In the genomic region with DNA sequence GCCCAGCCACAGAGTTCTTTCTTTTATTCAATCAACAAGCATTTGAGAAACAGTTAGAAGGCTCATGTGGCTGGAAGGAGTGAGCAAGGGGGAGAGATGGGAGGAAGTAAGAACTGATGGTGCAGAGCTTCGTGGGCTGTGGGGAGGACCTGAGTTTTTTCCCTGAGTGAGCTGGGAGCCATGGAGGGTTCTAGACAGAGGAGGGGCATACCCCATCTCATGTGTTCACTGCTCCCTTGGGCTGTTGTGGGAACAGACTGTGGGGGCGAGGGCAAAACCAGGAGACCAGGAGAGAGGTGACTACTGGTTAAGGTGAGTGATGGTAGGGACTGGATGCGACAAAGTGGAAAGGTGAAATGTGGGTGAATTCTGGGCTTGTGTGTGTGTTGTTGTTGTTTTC, we compare ENCODE assay signal across 17 cellular contexts. TPM values are rescaled to one million over a fixed set of nuclear protein-coding genes. Genes with fewer than 3 reads are reported as not detected.
DNase-seq lines count a peak whose midpoint lies in the region; ATAC-seq and TF ChIP-seq lines count a peak whose summit lies in the region.
"Had no signal": no experiment of that assay in that cellular context is flagged by ENCODE, and none has a peak within 500 bp of the region (broad histone marks: within the 10 kb centered on the region; RNA-seq: fewer than 3 reads in every experiment).

No MANE protein-coding gene starts in this region.

- peak overlapping the region; percentile 50 for H3K4me3 Mint-ChIP-seq in activated CD4-positive, alpha-beta T cell treated with anti-CD3 and anti-CD28 coated beads, Interleukin-2, amount 10 ng/mL, durations not matched to agents 24 days and 14 days
- no peak overlapping the region for H3K4me3 Mint-ChIP-seq in activated CD4-positive, alpha-beta T cell treated with anti-CD3 and anti-CD28 coated beads for 36 hours
- peak overlapping the region in 6 of 7 donors; percentile 17 to 82 (median 48) for H3K4me3 Mint-ChIP-seq in CD8-positive, alpha-beta memory T cell
- peak overlapping the region; percentile 49 for H3K4me3 Mint-ChIP-seq in activated T-helper 17 cell treated with anti-CD3 and anti-CD28 coated beads, Interleukin-2, amount 50 U/mL, for 72 hours
- H3K4me3 Mint-ChIP-seq in nephron, result peak overlapping the region; percentile 38 to 84 (median 82)

- CTCF ChIA-PET in activated CD4-positive, alpha-beta T cell treated with anti-CD3 and anti-CD28 coated beads for 36 hours (lab: Charles Lee), result interaction anchor here (0.9 to 2.7 kb wide), 5 partner anchors 49 to 77 kb away, joined by 3 to 17 read pairs (median 3); no protein-coding TSS in a partner anchor
- CTCF ChIA-PET in CD8-positive, alpha-beta memory T cell (lab: Charles Lee), result interaction anchor here (1.2 to 3.0 kb wide), 8 partner anchors 10 to 82 kb away, joined by 3 to 18 read pairs (median 6); no protein-coding TSS in a partner anchor

- no peaks in the 10 kb centered on the region for H3K27me3 ChIP-seq in CD8-positive, alpha-beta memory T cell (ENCODE audit: insufficient read depth, low read length, poor library complexity, severe bottlenecking)
- H3K27me3 ChIP-seq in left ventricle myocardium inferior (ENCODE audit: low read depth), result no peaks in the 10 kb centered on the region
- no peaks in the 10 kb centered on the region for H3K27me3 ChIP-seq in brain microvascular endothelial cell (replicated peaks)
- H3K27me3 ChIP-seq: BE2C had no signal

- H3K4me3 ChIP-seq in CD8-positive, alpha-beta memory T cell (ENCODE audit: low read length), result no peak overlapping the region
- H3K4me3 ChIP-seq in left ventricle myocardium inferior (no peak overlapping the region), brain microvascular endothelial cell (ENCODE audit: low read depth, low read length) (no peak overlapping the region)

- peaks cover 15% of the 10 kb centered on the region for H3K27me3 Mint-ChIP-seq in activated CD4-positive, alpha-beta T cell treated with anti-CD3 and anti-CD28 coated beads, Interleukin-2, amount 10 ng/mL, durations not matched to agents 24 days and 14 days
- H3K27me3 Mint-ChIP-seq in activated CD4-positive, alpha-beta T cell treated with anti-CD3 and anti-CD28 coated beads for 36 hours, result no peaks in the 10 kb centered on the region
- peaks cover 0 to 1% of the 10 kb centered on the region in 2 donors for H3K27me3 Mint-ChIP-seq in CD8-positive, alpha-beta memory T cell
- H3K27me3 Mint-ChIP-seq in activated T-helper 17 cell treated with anti-CD3 and anti-CD28 coated beads, Interleukin-2, amount 50 U/mL, for 72 hours, result no peaks in the 10 kb centered on the region
- peaks cover 13% of the 10 kb centered on the region for H3K27me3 Mint-ChIP-seq in nephron (ENCODE audit: low read depth)

- peaks cover 28% of the 10 kb centered on the region for H3K4me1 ChIP-seq in CD8-positive, alpha-beta memory T cell (ENCODE audit: insufficient read depth, low read length)
- peaks cover 36% of the 10 kb centered on the region for H3K4me1 ChIP-seq in left ventricle myocardium inferior
- H3K4me1 ChIP-seq: BE2C had no signal

- H3K36me3 Mint-ChIP-seq in activated CD4-positive, alpha-beta T cell treated with anti-CD3 and anti-CD28 coated beads, Interleukin-2, amount 10 ng/mL, durations not matched to agents 24 days and 14 days (ENCODE audit: low read depth), result peaks cover 2% of the 10 kb centered on the region
- peaks cover 2% of the 10 kb centered on the region for H3K36me3 Mint-ChIP-seq in activated CD4-positive, alpha-beta T cell treated with anti-CD3 and anti-CD28 coated beads for 36 hours (ENCODE audit: low read depth)
- peaks cover 0 to 3% (median 0%) of the 10 kb centered on the region in 3 donors for H3K36me3 Mint-ChIP-seq in CD8-positive, alpha-beta memory T cell
- H3K36me3 Mint-ChIP-seq in activated T-helper 17 cell treated with anti-CD3 and anti-CD28 coated beads, Interleukin-2, amount 50 U/mL, for 72 hours (ENCODE audit: low read depth), result no peaks in the 10 kb centered on the region
- H3K36me3 Mint-ChIP-seq in nephron (ENCODE audit: low read depth), result no peaks in the 10 kb centered on the region

- ATAC-seq in activated CD4-positive, alpha-beta T cell treated with anti-CD3 and anti-CD28 coated beads for 36 hours, result no peak
- ATAC-seq in activated T-helper 17 cell treated with anti-CD3 and anti-CD28 coated beads, Interleukin-2, amount 50 U/mL, for 72 hours (replicated peaks), result no peak
- ATAC-seq: left colon had no signal

- H3K27ac Mint-ChIP-seq in activated CD4-positive, alpha-beta T cell treated with anti-CD3 and anti-CD28 coated beads, Interleukin-2, amount 10 ng/mL, durations not matched to agents 24 days and 14 days, result peak overlapping the region; percentile 49
- H3K27ac Mint-ChIP-seq in activated CD4-positive, alpha-beta T cell treated with anti-CD3 and anti-CD28 coated beads for 36 hours, result no peak overlapping the region
- peak overlapping the region in 2 of 8 donors; percentile 38 to 63 for H3K27ac Mint-ChIP-seq in CD8-positive, alpha-beta memory T cell
- H3K27ac Mint-ChIP-seq in activated T-helper 17 cell treated with anti-CD3 and anti-CD28 coated beads, Interleukin-2, amount 50 U/mL, for 72 hours, result peak overlapping the region; percentile 54
- peak overlapping the region; percentile 43 to 88 (median 64) for H3K27ac Mint-ChIP-seq in nephron

- no peaks in the 10 kb centered on the region for H3K9me3 ChIP-seq in CD8-positive, alpha-beta memory T cell (ENCODE audit: low read length)
- no peaks in the 10 kb centered on the region for H3K9me3 ChIP-seq in left ventricle myocardium inferior (replicated peaks)
- H3K9me3 ChIP-seq: BE2C had no signal

- no peak overlapping the region for H3K27ac ChIP-seq in CD8-positive, alpha-beta memory T cell (ENCODE audit: low read depth, low read length)
- H3K27ac ChIP-seq in left ventricle myocardium inferior (replicated peaks) (no peak overlapping the region), brain microvascular endothelial cell (no peak overlapping the region)

- no peak for DNase-seq in activated CD4-positive, alpha-beta T cell treated with anti-CD3 and anti-CD28 coated beads, Interleukin-2, amount 10 ng/mL, durations not matched to agents 24 days and 14 days
- DNase-seq in activated CD4-positive, alpha-beta T cell treated with anti-CD3 and anti-CD28 coated beads for 36 hours, result no peak
- no peak for DNase-seq in CD8-positive, alpha-beta memory T cell
- DNase-seq in left ventricle myocardium inferior, result no peak
- DNase-seq in DMS53 treated with DMSO at 0.1 percent for 48 hours (lab: John Stamatoyannopoulos, UW; ENCODE audit: unreplicated experiment), result no peak
- DNase-seq in brain microvascular endothelial cell, result no peak
- DNase-seq: activated CD4-positive, alpha-beta T cell treated with anti-CD3 and anti-CD28 coated beads for 48 hours; activated CD8-positive, alpha-beta memory T cell treated with anti-CD3 and anti-CD28 coated beads, Interleukin-2, amount 50 U/mL, for 4 hours; BE2C; glutamatergic neuron; left colon; NCI-H1417; NCI-H524 treated with DMSO at 0.1 percent for 48 hours; stimulated activated CD4-positive, alpha-beta T cell treated with anti-CD3 and anti-CD28 coated beads, Interleukin-4, amount 100 ng/mL, for 24 hours had no signal

- intact Hi-C loops in activated CD4-positive, alpha-beta T cell treated with anti-CD3 and anti-CD28 coated beads, Interleukin-2, amount 10 ng/mL, durations not matched to agents 24 days and 14 days (cut with micrococcal nuclease), result no loop called here
- intact Hi-C loops in activated CD4-positive, alpha-beta T cell treated with anti-CD3 and anti-CD28 coated beads for 36 hours (cut with DNase I, micrococcal nuclease), result loop anchor here in 1 of 2 experiments (5.0 to 10.0 kb wide), 2 partner anchors 257 to 1574 kb away; no protein-coding TSS in a partner anchor
- intact Hi-C loops in left ventricle myocardium inferior (cut with micrococcal nuclease), result no loop called here

- POLR2A ChIA-PET in activated CD4-positive, alpha-beta T cell treated with anti-CD3 and anti-CD28 coated beads for 36 hours (lab: Charles Lee), result no interaction called here
- POLR2A ChIA-PET in CD8-positive, alpha-beta memory T cell (lab: Charles Lee), result no interaction called here

- H3K9me3 Mint-ChIP-seq in activated CD4-positive, alpha-beta T cell treated with anti-CD3 and anti-CD28 coated beads, Interleukin-2, amount 10 ng/mL, durations not matched to agents 24 days and 14 days, result no peaks in the 10 kb centered on the region
- H3K9me3 Mint-ChIP-seq in activated CD4-positive, alpha-beta T cell treated with anti-CD3 and anti-CD28 coated beads for 36 hours (ENCODE audit: low read depth), result no peaks in the 10 kb centered on the region
- no peaks in the 10 kb centered on the region for H3K9me3 Mint-ChIP-seq in CD8-positive, alpha-beta memory T cell
- no peaks in the 10 kb centered on the region for H3K9me3 Mint-ChIP-seq in activated T-helper 17 cell treated with anti-CD3 and anti-CD28 coated beads, Interleukin-2, amount 50 U/mL, for 72 hours
- H3K9me3 Mint-ChIP-seq in nephron, result no peaks in the 10 kb centered on the region

- no peaks in the 10 kb centered on the region for H3K36me3 ChIP-seq in CD8-positive, alpha-beta memory T cell (ENCODE audit: insufficient read depth, low read length)
- H3K36me3 ChIP-seq in left ventricle myocardium inferior, result no peaks in the 10 kb centered on the region
- no peaks in the 10 kb centered on the region for H3K36me3 ChIP-seq in brain microvascular endothelial cell (replicated peaks)
- H3K36me3 ChIP-seq: BE2C had no signal

- TF ChIP-seq CTCF in nephron (IDR thresholded peaks at IDR 0.05; ENCODE audit: unreplicated experiment in 3 of 3), result no peak
- TF ChIP-seq CTCF in left ventricle myocardium inferior (IDR thresholded peaks at IDR 0.05; ENCODE audit: borderline replicate concordance), result no peak
- TF ChIP-seq CTCF in brain microvascular endothelial cell (IDR thresholded peaks at IDR 0.05; ENCODE audit: low read depth, low read length, missing control alignments), result no peak

- peaks cover 30% of the 10 kb centered on the region for H3K4me1 Mint-ChIP-seq in activated CD4-positive, alpha-beta T cell treated with anti-CD3 and anti-CD28 coated beads, Interleukin-2, amount 10 ng/mL, durations not matched to agents 24 days and 14 days
- H3K4me1 Mint-ChIP-seq in activated CD4-positive, alpha-beta T cell treated with anti-CD3 and anti-CD28 coated beads for 36 hours, result peaks cover 24% of the 10 kb centered on the region
- peaks cover 22 to 34% (median 27%) of the 10 kb centered on the region in 3 donors for H3K4me1 Mint-ChIP-seq in CD8-positive, alpha-beta memory T cell
- peaks cover 13% of the 10 kb centered on the region for H3K4me1 Mint-ChIP-seq in activated T-helper 17 cell treated with anti-CD3 and anti-CD28 coated beads, Interleukin-2, amount 50 U/mL, for 72 hours
- peaks cover 14% of the 10 kb centered on the region for H3K4me1 Mint-ChIP-seq in nephron

- in situ Hi-C loops in brain microvascular endothelial cell (cut with HindIII; ENCODE audit: low pct_ligation_motif_present, low sequenced_read_pairs), result no loop called here

RNA-seq across cellular contexts. Expression of a gene that starts 2.4 kb away (rescaled TPM):
- 172 and 180 TPM in 2 replicates for total RNA-seq in activated CD4-positive, alpha-beta T cell treated with anti-CD3 and anti-CD28 coated beads, Interleukin-2, amount 10 ng/mL, durations not matched to agents 24 days and 14 days
- total RNA-seq in activated CD4-positive, alpha-beta T cell treated with anti-CD3 and anti-CD28 coated beads for 36 hours, result 100 to 1,000 TPM; 173 to 176 TPM
- total RNA-seq in CD8-positive, alpha-beta memory T cell, result 100 to 1,000 TPM; 177 to 205 TPM
- polyA plus RNA-seq in CD8-positive, alpha-beta memory T cell, result 86.6 TPM
- total RNA-seq in activated T-helper 17 cell treated with anti-CD3 and anti-CD28 coated beads, Interleukin-2, amount 50 U/mL, for 72 hours, result 100 to 1,000 TPM; 121 to 171 TPM
- total RNA-seq in left ventricle myocardium inferior, result 129 TPM

RNA-seq across cellular contexts. Expression of a gene that starts 11.6 kb away (rescaled TPM):
- total RNA-seq in activated CD4-positive, alpha-beta T cell treated with anti-CD3 and anti-CD28 coated beads, Interleukin-2, amount 10 ng/mL, durations not matched to agents 24 days and 14 days, result 274 and 280 TPM in 2 replicates
- 100 to 1,000 TPM; 168 to 185 TPM for total RNA-seq in activated CD4-positive, alpha-beta T cell treated with anti-CD3 and anti-CD28 coated beads for 36 hours
- total RNA-seq in CD8-positive, alpha-beta memory T cell, result 100 to 1,000 TPM; 298 to 302 TPM
- 110 TPM for polyA plus RNA-seq in CD8-positive, alpha-beta memory T cell
- 100 to 1,000 TPM; 132 to 260 TPM for total RNA-seq in activated T-helper 17 cell treated with anti-CD3 and anti-CD28 coated beads, Interleukin-2, amount 50 U/mL, for 72 hours
- total RNA-seq in left ventricle myocardium inferior, result 33.4 TPM

RNA-seq across cellular contexts. Expression of a gene that starts 44.4 kb away (rescaled TPM):
- total RNA-seq in activated CD4-positive, alpha-beta T cell treated with anti-CD3 and anti-CD28 coated beads, Interleukin-2, amount 10 ng/mL, durations not matched to agents 24 days and 14 days, result 0.78 and 1.1 TPM in 2 replicates
- total RNA-seq in activated CD4-positive, alpha-beta T cell treated with anti-CD3 and anti-CD28 coated beads for 36 hours, result under 1 TPM; 0.16 to 0.25 TPM
- not detected for total RNA-seq in CD8-positive, alpha-beta memory T cell
- not detected for polyA plus RNA-seq in CD8-positive, alpha-beta memory T cell
- under 1 TPM in 1 of 2 donors, not detected in 1; 0.17 TPM for total RNA-seq in activated T-helper 17 cell treated with anti-CD3 and anti-CD28 coated beads, Interleukin-2, amount 50 U/mL, for 72 hours
- not detected for total RNA-seq in left ventricle myocardium inferior
- total RNA-seq: A172 had no signal

RNA-seq across cellular contexts. Expression of a gene that starts 49.5 kb away (rescaled TPM):
- 206 and 209 TPM in 2 replicates for total RNA-seq in activated CD4-positive, alpha-beta T cell treated with anti-CD3 and anti-CD28 coated beads, Interleukin-2, amount 10 ng/mL, durations not matched to agents 24 days and 14 days
- total RNA-seq in activated CD4-positive, alpha-beta T cell treated with anti-CD3 and anti-CD28 coated beads for 36 hours, result 100 to 1,000 TPM; 207 to 232 TPM
- total RNA-seq in CD8-positive, alpha-beta memory T cell, result 100 to 1,000 TPM; 231 to 233 TPM
- polyA plus RNA-seq in CD8-positive, alpha-beta memory T cell, result 311 TPM
- total RNA-seq in activated T-helper 17 cell treated with anti-CD3 and anti-CD28 coated beads, Interleukin-2, amount 50 U/mL, for 72 hours, result 100 to 1,000 TPM; 184 to 261 TPM
- total RNA-seq in left ventricle myocardium inferior, result 32.7 TPM
